ENCODE assay signal across 1 cellular context in genomic region chr3:160485931-160486330, GRCh38.
TF ChIP-seq lines count a peak whose summit lies in the region.

No MANE protein-coding gene starts in this region.

TF ChIP-seq in GM23338, 12 proteins besides CTCF, POLR2A, EP300 and RAD21 (continued from another document):
- no peak for TF ChIP-seq ZNF462 (CRISPR knock-in tag; IDR thresholded peaks at IDR 0.05)
- TF ChIP-seq POLR2AphosphoS5 (IDR thresholded peaks at IDR 0.05; ENCODE audit: low read depth): no peak
TF ChIP-seq in GM23338: peak in this region for 0.
